1 cellular context compared by ENCODE assay signal in genomic region chr19:55472463-55472862, GRCh38.
TF ChIP-seq lines count a peak whose summit lies in the region.

No MANE protein-coding gene starts in this region.

TF ChIP-seq in HCT116, 20 proteins besides CTCF, POLR2A, EP300 and RAD21:
- TF ChIP-seq TCF7L2 (IDR thresholded peaks at IDR 0.05; ENCODE audit: borderline replicate concordance, extremely low read depth, insufficient read depth, insufficient read length) (peak; percentile 74), SP1 (IDR thresholded peaks at IDR 0.05; ENCODE audit: low read depth) (peak; percentile 76), EGR1 (IDR thresholded peaks at IDR 0.05; ENCODE audit: low read depth) (peak; percentile 45; the same call in 1 of the 2 replicates), JUND (IDR thresholded peaks at IDR 0.05) (no peak), EZH2 (IDR thresholded peaks at IDR 0.05) (no peak), MAX (IDR thresholded peaks at IDR 0.05) (peak; percentile 92), FOSL1 (IDR thresholded peaks at IDR 0.05; ENCODE audit: low read depth) (no peak), POLR2AphosphoS5 (IDR thresholded peaks at IDR 0.05; ENCODE audit: low read depth, low read length) (peak; percentile 80), SIN3A (IDR thresholded peaks at IDR 0.05; ENCODE audit: low read depth) (peak; percentile 66; the same call in 1 of the 2 replicates), YY1 (IDR thresholded peaks at IDR 0.05; ENCODE audit: extremely low read depth, insufficient replicate concordance, low read depth, low read length) (peak; percentile 32), CEBPB (IDR thresholded peaks at IDR 0.05; ENCODE audit: low read depth) (no peak), CBX3 (IDR thresholded peaks at IDR 0.05; ENCODE audit: low read depth) (peak; percentile 81)
